ENCODE assay signal across 16 cellular contexts in genomic region chr5:180466316-180466715, GRCh38. TPM values are rescaled to one million over a fixed set of nuclear protein-coding genes. Genes with fewer than 3 reads are reported as not detected.
DNase-seq lines count a peak whose midpoint lies in the region; ATAC-seq and TF ChIP-seq lines count a peak whose summit lies in the region.
"Had no signal": no experiment of that assay in that cellular context is flagged by ENCODE, and none has a peak within 500 bp of the region (broad histone marks: within the 10 kb centered on the region; RNA-seq: fewer than 3 reads in every experiment).

No MANE protein-coding gene starts in this region.

- intact Hi-C loops in HCT116 (cut with micrococcal nuclease) (no loop called here), posterior vena cava (cut with DNase I) (no loop called here)
- intact Hi-C loops in CD8-positive, alpha-beta T cell (cut with DNase I, micrococcal nuclease), result no loop called here

- no peak overlapping the region for H3K4me3 ChIP-seq in HCT116 (replicated peaks in 1 of 2; ENCODE audit: low read depth in 1 of 2, low read length in 2 of 2)
- no peak overlapping the region for H3K4me3 ChIP-seq in CD8-positive, alpha-beta T cell (ENCODE audit: low read depth, low read length)
- H3K4me3 ChIP-seq: BLaER1 treated with 17β-estradiol and CSF1 and Interleukin-3, amounts not matched to agents 10 nM and 100 nM had no signal

- H4K20me1 ChIP-seq in HCT116 (ENCODE audit: insufficient read depth), result no peaks in the 10 kb centered on the region

- peak overlapping the region; percentile 47 for H3K4me2 ChIP-seq in HCT116 (ENCODE audit: low read length)

- no peak overlapping the region for H2AFZ ChIP-seq in HCT116 (ENCODE audit: low read depth, low read length, poor library complexity, severe bottlenecking)

- TF ChIP-seq CTCF in HCT116 (IDR thresholded peaks at IDR 0.05 in 2 of 3, conservative IDR thresholded peaks at IDR 0.05 in 1 of 3; ENCODE audit: borderline replicate concordance in 1 of 3, insufficient read depth in 1 of 3, low read depth in 2 of 3, low read length in 2 of 3) (no peak), neural crest cell (conservative IDR thresholded peaks at IDR 0.05) (no peak)
- no peak for TF ChIP-seq CTCF in CD8-positive, alpha-beta T cell (IDR thresholded peaks at IDR 0.05)

- DNase-seq in activated CD8-positive, alpha-beta memory T cell treated with anti-CD3 and anti-CD28 coated beads for 24 hours, result peak; percentile 35
- DNase-seq in activated CD8-positive, alpha-beta memory T cell treated with anti-CD3 and anti-CD28 coated beads, Interleukin-2, amount 10 ng/mL, durations not matched to agents 7 days and 5 days, result no peak
- DNase-seq in HCT116 (ENCODE audit: low read depth, low spot score), result no peak
- no peak for DNase-seq in neural crest cell (ENCODE audit: low read depth, low spot score)
- DNase-seq in posterior vena cava (ENCODE audit: low spot score), result peak; percentile 68
- DNase-seq in 8988T, result no peak
- no peak for DNase-seq in CD8-positive, alpha-beta T cell
- DNase-seq: CD8-positive, alpha-beta memory T cell; COR-L47; DMS79; GDM1; GOT3 had no signal

- TF ChIP-seq RAD21 in HCT116 (IDR thresholded peaks at IDR 0.05; ENCODE audit: low read depth), result no peak

- no peak for TF ChIP-seq POLR2A in HCT116 (IDR thresholded peaks at IDR 0.05; ENCODE audit: borderline replicate concordance, extremely low read depth, insufficient read depth, insufficient read length)

- no peaks in the 10 kb centered on the region for H3K9me3 ChIP-seq in HCT116 (ENCODE audit: control insufficient read depth in 1 of 2, insufficient read depth in 1 of 2, low read depth in 1 of 2, low read length in 2 of 2)
- no peaks in the 10 kb centered on the region for H3K9me3 ChIP-seq in CD8-positive, alpha-beta T cell (ENCODE audit: low read length)

- H3K27ac Mint-ChIP-seq in activated CD8-positive, alpha-beta memory T cell treated with anti-CD3 and anti-CD28 coated beads, Interleukin-2, amount 10 ng/mL, durations not matched to agents 7 days and 5 days, result no peak overlapping the region
- peak overlapping the region; percentile 12 for H3K27ac Mint-ChIP-seq in neural crest cell (ENCODE audit: unreplicated experiment)
- H3K27ac Mint-ChIP-seq in CD8-positive, alpha-beta T cell, result no peak overlapping the region
- H3K27ac Mint-ChIP-seq: B cell had no signal

- no peak overlapping the region for H3K9ac ChIP-seq in HCT116 (ENCODE audit: low read length)
- H3K9ac ChIP-seq: BLaER1 treated with 17β-estradiol and CSF1 and Interleukin-3, amounts not matched to agents 10 nM and 100 nM had no signal

- no peak overlapping the region for H3K4me3 Mint-ChIP-seq in activated CD8-positive, alpha-beta memory T cell treated with anti-CD3 and anti-CD28 coated beads, Interleukin-2, amount 10 ng/mL, durations not matched to agents 7 days and 5 days
- H3K4me3 Mint-ChIP-seq in neural crest cell, result no peak overlapping the region
- no peak overlapping the region for H3K4me3 Mint-ChIP-seq in CD8-positive, alpha-beta T cell
- H3K4me3 Mint-ChIP-seq: B cell; CD8-positive, alpha-beta memory T cell had no signal

- no TSS peak for BruUV-seq in HCT116 (replicated peaks; lab: Mats Ljungman, UMichigan)

- CTCF ChIA-PET in activated CD8-positive, alpha-beta memory T cell treated with anti-CD3 and anti-CD28 coated beads, Interleukin-2, amount 10 ng/mL, durations not matched to agents 7 days and 5 days (lab: Charles Lee), result interaction anchor here (1.2 to 1.7 kb wide), 2 partner anchors 107 to 151 kb away, joined by 3 read pairs; no protein-coding TSS in a partner anchor
- CTCF ChIA-PET in HCT116 (lab: Charles Lee), result no interaction called here
- CTCF ChIA-PET in CD8-positive, alpha-beta T cell (lab: Charles Lee), result interaction anchor here (1.4 to 1.6 kb wide), 2 partner anchors 13 to 137 kb away, joined by 3 to 4 read pairs; no protein-coding TSS in a partner anchor

- H3K9me3 Mint-ChIP-seq in activated CD8-positive, alpha-beta memory T cell treated with anti-CD3 and anti-CD28 coated beads, Interleukin-2, amount 10 ng/mL, durations not matched to agents 7 days and 5 days (ENCODE audit: low read depth), result no peaks in the 10 kb centered on the region
- no peaks in the 10 kb centered on the region for H3K9me3 Mint-ChIP-seq in neural crest cell
- H3K9me3 Mint-ChIP-seq in CD8-positive, alpha-beta T cell, result no peaks in the 10 kb centered on the region
- H3K9me3 Mint-ChIP-seq: CD8-positive, alpha-beta memory T cell had no signal

- H3K27me3 Mint-ChIP-seq in activated CD8-positive, alpha-beta memory T cell treated with anti-CD3 and anti-CD28 coated beads, Interleukin-2, amount 10 ng/mL, durations not matched to agents 7 days and 5 days, result peaks cover 11% of the 10 kb centered on the region
- H3K27me3 Mint-ChIP-seq in neural crest cell (ENCODE audit: low read depth), result peaks cover 3% of the 10 kb centered on the region
- H3K27me3 Mint-ChIP-seq in CD8-positive, alpha-beta T cell (ENCODE audit: low read depth), result peaks cover 9% of the 10 kb centered on the region

- H3K36me3 ChIP-seq in HCT116 (ENCODE audit: control insufficient read depth in 1 of 2, insufficient read depth in 2 of 2, low read length in 2 of 2), result no peaks in the 10 kb centered on the region
- H3K36me3 ChIP-seq in CD8-positive, alpha-beta T cell (ENCODE audit: insufficient read depth, low read length), result no peaks in the 10 kb centered on the region
- H3K36me3 ChIP-seq: BLaER1 treated with 17β-estradiol and CSF1 and Interleukin-3, amounts not matched to agents 10 nM and 100 nM had no signal

- H3K27me3 ChIP-seq in HCT116 (ENCODE audit: insufficient read depth, low read length), result no peaks in the 10 kb centered on the region
- H3K27me3 ChIP-seq in CD8-positive, alpha-beta T cell (ENCODE audit: insufficient read depth, low read length), result no peaks in the 10 kb centered on the region
- H3K27me3 ChIP-seq: BLaER1 treated with 17β-estradiol and CSF1 and Interleukin-3, amounts not matched to agents 10 nM and 100 nM had no signal

- peaks cover 7 to 14% of the 10 kb centered on the region in 2 experiments; a peak in 3 of 4 replicates for H3K4me1 ChIP-seq in HCT116 (ENCODE audit: control insufficient read depth in 1 of 2, insufficient read depth in 2 of 2, low read length in 2 of 2)
- no peaks in the 10 kb centered on the region for H3K4me1 ChIP-seq in CD8-positive, alpha-beta T cell (ENCODE audit: insufficient read depth, low read length)

- no peaks in the 10 kb centered on the region for H3K4me1 Mint-ChIP-seq in activated CD8-positive, alpha-beta memory T cell treated with anti-CD3 and anti-CD28 coated beads, Interleukin-2, amount 10 ng/mL, durations not matched to agents 7 days and 5 days
- no peaks in the 10 kb centered on the region for H3K4me1 Mint-ChIP-seq in neural crest cell
- no peaks in the 10 kb centered on the region for H3K4me1 Mint-ChIP-seq in CD8-positive, alpha-beta T cell (ENCODE audit: low read depth)
- H3K4me1 Mint-ChIP-seq: B cell had no signal

- no peaks in the 10 kb centered on the region for H3K9me2 ChIP-seq in HCT116 (ENCODE audit: insufficient read depth)

- H3K79me2 ChIP-seq in HCT116 (ENCODE audit: insufficient read depth, low read length), result no peaks in the 10 kb centered on the region

- H3K27ac ChIP-seq in HCT116 (ENCODE audit: low read depth, low read length), result no peak overlapping the region
- H3K27ac ChIP-seq in CD8-positive, alpha-beta T cell (ENCODE audit: low read depth, low read length), result no peak overlapping the region
- H3K27ac ChIP-seq: 22Rv1; BLaER1 treated with 17β-estradiol and CSF1 and Interleukin-3, amounts not matched to agents 10 nM and 100 nM had no signal

- no peaks in the 10 kb centered on the region for H3K36me3 Mint-ChIP-seq in activated CD8-positive, alpha-beta memory T cell treated with anti-CD3 and anti-CD28 coated beads, Interleukin-2, amount 10 ng/mL, durations not matched to agents 7 days and 5 days
- no peaks in the 10 kb centered on the region for H3K36me3 Mint-ChIP-seq in neural crest cell (ENCODE audit: low read depth)
- no peaks in the 10 kb centered on the region for H3K36me3 Mint-ChIP-seq in CD8-positive, alpha-beta T cell

- no peak for ATAC-seq in activated CD8-positive, alpha-beta memory T cell treated with anti-CD3 and anti-CD28 coated beads, Interleukin-2, amount 10 ng/mL, durations not matched to agents 7 days and 5 days
- ATAC-seq in HCT116 (no peak), HG03139 (IDR thresholded peaks at IDR 0.05; ENCODE audit: unreplicated experiment) (no peak)
- ATAC-seq in CD8-positive, alpha-beta T cell, result no peak

- RAD21 ChIA-PET in HCT116 (lab: Charles Lee; ENCODE audit: low non-redundant PET in 1 of 2, low total read pairs in 2 of 2, uncharacterized antibody in 2 of 2, unreplicated experiment in 2 of 2), result no interaction called here

- POLR2A ChIA-PET in HCT116 (lab: Charles Lee), result no interaction called here
- POLR2A ChIA-PET in CD8-positive, alpha-beta T cell (lab: Charles Lee), result no interaction called here

TF ChIP-seq in HCT116, 20 proteins besides CTCF, POLR2A, EP300 and RAD21:
- TF ChIP-seq CBX3 (IDR thresholded peaks at IDR 0.05; ENCODE audit: low read depth) (no peak), EZH2phosphoT487 (IDR thresholded peaks at IDR 0.05; ENCODE audit: borderline replicate concordance) (no peak), SRF (IDR thresholded peaks at IDR 0.05; ENCODE audit: low read depth) (no peak), JUND (IDR thresholded peaks at IDR 0.05) (no peak), ZFX (IDR thresholded peaks at IDR 0.05) (no peak), ATF3 (IDR thresholded peaks at IDR 0.05) (no peak)

RNA-seq across cellular contexts. Expression of gene CNOT6, which starts 27.9 kb away (rescaled TPM):
- 10 to 100 TPM; 39.7 to 44.4 TPM for total RNA-seq in activated CD8-positive, alpha-beta memory T cell treated with anti-CD3 and anti-CD28 coated beads, Interleukin-2, amount 10 ng/mL, durations not matched to agents 7 days and 5 days
- total RNA-seq in HCT116 (2021; ENCODE audit: unreplicated experiment) (59.1 TPM), neural crest cell (70.6 and 75.7 TPM in 2 replicates), posterior vena cava (10 to 100 TPM; 19.9 to 22.6 TPM)
- 12.2 and 15.2 TPM in 2 replicates for polyA plus RNA-seq in HCT116 (2012)
- total RNA-seq in CD8-positive, alpha-beta T cell, result 10 to 100 TPM; 13.1 to 13.9 TPM

Comparison
In these comparisons a context has a peak if more than half of its experiments do, and no peak if none do; other contexts are left out.
1. DNase-seq: peak in activated CD8-positive, alpha-beta memory T cell treated with anti-CD3 and anti-CD28 coated beads for 24 hours (single experiment) and posterior vena cava (single experiment); none in activated CD8-positive, alpha-beta memory T cell treated with anti-CD3 and anti-CD28 coated beads, Interleukin-2, amount 10 ng/mL, durations not matched to agents 7 days and 5 days (single experiment), HCT116 (single experiment), neural crest cell (single experiment), 8988T (single experiment) and CD8-positive, alpha-beta T cell (0 of 7).